14 cellular contexts compared by ENCODE assay signal in genomic region chr18:37397814-37398213, GRCh38.
A peak's percentile ranks its signal among the peaks of the same experiment; 100 is the strongest.
DNase-seq lines count a peak whose midpoint lies in the region; ATAC-seq and TF ChIP-seq lines count a peak whose summit lies in the region.
"Had no signal": no experiment of that assay in that cellular context is flagged by ENCODE, and none has a peak within 500 bp of the region (broad histone marks: within the 10 kb centered on the region; RNA-seq: fewer than 3 reads in every experiment).

No MANE protein-coding gene starts in this region.

- H3K27ac Mint-ChIP-seq in natural killer cell treated with Interleukin-12 subunit alpha and Interleukin-12 subunit beta and Interleukin-15 and Interleukin-18, amount 100 ng/mL, for 72 hours = no peak overlapping the region
- H3K27ac Mint-ChIP-seq: CD8-positive, alpha-beta memory T cell; GM23338 had no signal

- peaks cover 7% of the 10 kb centered on the region for H3K4me1 ChIP-seq in osteoblast (ENCODE audit: insufficient read depth, low read length)
- H3K4me1 ChIP-seq: Caco-2 had no signal

- H3K4me1 Mint-ChIP-seq in natural killer cell treated with Interleukin-12 subunit alpha and Interleukin-12 subunit beta and Interleukin-15 and Interleukin-18, amount 100 ng/mL, for 72 hours (ENCODE audit: low read depth in 2 of 2) = peaks cover 5 to 6% of the 10 kb centered on the region in 2 donors

- H3K4me3 ChIP-seq in osteoblast (ENCODE audit: insufficient read depth, low read length) = no peak overlapping the region
- H3K4me3 ChIP-seq: BLaER1, GM23338 had no signal

- DNase-seq in DMS79 treated with DMSO at 0.1 percent for 48 hours (lab: John Stamatoyannopoulos, UW) (peak; percentile 5), DMS79 (lab: John Stamatoyannopoulos, UW) (no peak), left kidney (ENCODE audit: low read depth, low spot score) (peak; percentile 32), osteoblast (ENCODE audit: insufficient read length, low spot score, missing footprints) (peak; percentile 38), SIG-M5 (lab: John Stamatoyannopoulos, UW) (no peak)
- DNase-seq in stimulated activated naive CD4-positive, alpha-beta T cell treated with Interleukin-2 at 50 U/mL for 16 hours (lab: John Stamatoyannopoulos, UW) = no peak
- no peak for DNase-seq in natural killer cell treated with Interleukin-12 subunit alpha and Interleukin-12 subunit beta and Interleukin-15 and Interleukin-18, amount 100 ng/mL, for 72 hours (ENCODE audit: low spot score)
- DNase-seq: 8988T; AML-193; Caco-2; CD8-positive, alpha-beta memory T cell; H7 had no signal

- no peaks in the 10 kb centered on the region for H3K79me2 ChIP-seq in osteoblast (ENCODE audit: insufficient read depth, low read length)

- no peak for ATAC-seq in natural killer cell treated with Interleukin-12 subunit alpha and Interleukin-12 subunit beta and Interleukin-15 and Interleukin-18, amount 100 ng/mL, for 72 hours
- ATAC-seq: GM23338 had no signal

- no peaks in the 10 kb centered on the region for H3K9me3 Mint-ChIP-seq in natural killer cell treated with Interleukin-12 subunit alpha and Interleukin-12 subunit beta and Interleukin-15 and Interleukin-18, amount 100 ng/mL, for 72 hours
- H3K9me3 Mint-ChIP-seq: CD8-positive, alpha-beta memory T cell; GM23338 had no signal

- H3K27me3 ChIP-seq in osteoblast (ENCODE audit: insufficient read depth, low read length) = no peaks in the 10 kb centered on the region

- H3K36me3 Mint-ChIP-seq in natural killer cell treated with Interleukin-12 subunit alpha and Interleukin-12 subunit beta and Interleukin-15 and Interleukin-18, amount 100 ng/mL, for 72 hours = no peaks in the 10 kb centered on the region
- H3K36me3 Mint-ChIP-seq: CD8-positive, alpha-beta memory T cell had no signal

- no peak overlapping the region for H2AFZ ChIP-seq in osteoblast (ENCODE audit: low read length)
- H2AFZ ChIP-seq: GM23338 had no signal

- no peaks in the 10 kb centered on the region for H4K20me1 ChIP-seq in osteoblast (ENCODE audit: insufficient read depth, low read length)
- H4K20me1 ChIP-seq: BLaER1 had no signal

- no peak for TF ChIP-seq CTCF in osteoblast (IDR thresholded peaks at IDR 0.05; ENCODE audit: extremely low read depth, low read depth, low read length)

- H3K9me3 ChIP-seq in osteoblast (ENCODE audit: low read depth, low read length) = no peaks in the 10 kb centered on the region
- H3K9me3 ChIP-seq: BLaER1, Caco-2 had no signal

- no peak overlapping the region for H3K27ac ChIP-seq in osteoblast (ENCODE audit: low read depth, low read length)
- H3K27ac ChIP-seq: BLaER1 had no signal

- no peak overlapping the region for H3K4me3 Mint-ChIP-seq in natural killer cell treated with Interleukin-12 subunit alpha and Interleukin-12 subunit beta and Interleukin-15 and Interleukin-18, amount 100 ng/mL, for 72 hours
- H3K4me3 Mint-ChIP-seq: CD8-positive, alpha-beta memory T cell; GM23338 had no signal

- H3K36me3 ChIP-seq in osteoblast (ENCODE audit: insufficient read depth, low read length) = no peaks in the 10 kb centered on the region
- H3K36me3 ChIP-seq: BLaER1 had no signal

- H3K4me2 ChIP-seq in osteoblast (ENCODE audit: insufficient read depth, low read length) = no peak overlapping the region
- H3K4me2 ChIP-seq: BLaER1, GM23338 had no signal

- peaks cover 4 to 19% of the 10 kb centered on the region in 2 donors for H3K27me3 Mint-ChIP-seq in natural killer cell treated with Interleukin-12 subunit alpha and Interleukin-12 subunit beta and Interleukin-15 and Interleukin-18, amount 100 ng/mL, for 72 hours

Comparison
In these comparisons a context has a peak if more than half of its experiments do, and no peak if none do; other contexts are left out.
1. DNase-seq: peak in DMS79 treated with DMSO at 0.1 percent for 48 hours (single experiment), left kidney (single experiment) and osteoblast (single experiment); none in DMS79 (single experiment), SIG-M5 (single experiment), stimulated activated naive CD4-positive, alpha-beta T cell treated with Interleukin-2 at 50 U/mL for 16 hours (single experiment) and natural killer cell treated with Interleukin-12 subunit alpha and Interleukin-12 subunit beta and Interleukin-15 and Interleukin-18, amount 100 ng/mL, for 72 hours (single experiment).